14 cellular contexts compared by ENCODE assay signal in the genomic region with DNA sequence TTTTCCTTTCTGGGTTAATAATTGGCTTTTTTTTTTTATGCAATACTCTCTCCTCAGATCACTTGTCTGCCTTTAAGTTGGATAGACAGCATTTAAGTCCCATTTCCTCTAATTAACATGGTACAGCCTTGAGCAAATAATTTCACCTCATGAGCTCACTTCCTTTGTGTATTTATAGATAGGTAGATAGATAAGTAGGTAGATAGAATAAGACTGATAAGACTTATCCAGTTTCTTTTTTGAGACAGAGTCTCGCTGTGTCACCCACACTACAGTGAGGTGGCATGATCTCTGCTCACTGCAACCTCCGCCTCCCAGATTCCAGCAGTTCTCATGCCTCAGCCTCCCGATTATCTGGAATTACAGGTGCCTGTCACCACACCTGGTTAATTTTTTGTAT.
DNase-seq lines count a peak whose midpoint lies in the region; ATAC-seq and TF ChIP-seq lines count a peak whose summit lies in the region.
"Had no signal": no experiment of that assay in that cellular context is flagged by ENCODE, and none has a peak within 500 bp of the region (broad histone marks: within the 10 kb centered on the region; RNA-seq: fewer than 3 reads in every experiment).

No MANE protein-coding gene starts in this region.

- TF ChIP-seq CTCF in mucosa of descending colon (IDR thresholded peaks at IDR 0.05): no peak

- ATAC-seq in mucosa of descending colon: peak; percentile 52
- ATAC-seq in stimulated activated naive B cell treated with anti-CD40 and anti-IgM and Interleukin-4, amounts not matched to agents 10 μg/mL and 1 μg/mL and 100 μg/mL, for 72 hours (replicated peaks): no peak
- ATAC-seq: A549, GM23338 had no signal

- no peaks in the 10 kb centered on the region for H3K4me1 Mint-ChIP-seq in stimulated activated naive B cell treated with anti-CD40 and anti-IgM and Interleukin-4, amounts not matched to agents 10 μg/mL and 1 μg/mL and 100 μg/mL, for 72 hours
- H3K4me1 Mint-ChIP-seq: CD14-positive monocyte; CD4-positive, alpha-beta memory T cell; GM23338 had no signal

- H3K36me3 ChIP-seq in mucosa of descending colon (ENCODE audit: low read depth): no peaks in the 10 kb centered on the region
- H3K36me3 ChIP-seq: BLaER1 had no signal

- H3K4me3 Mint-ChIP-seq in stimulated activated naive B cell treated with anti-CD40 and anti-IgM and Interleukin-4, amounts not matched to agents 10 μg/mL and 1 μg/mL and 100 μg/mL, for 72 hours: no peak overlapping the region
- H3K4me3 Mint-ChIP-seq: CD14-positive monocyte; CD4-positive, alpha-beta memory T cell; GM23338 had no signal

- H3K9me3 Mint-ChIP-seq in stimulated activated naive B cell treated with anti-CD40 and anti-IgM and Interleukin-4, amounts not matched to agents 10 μg/mL and 1 μg/mL and 100 μg/mL, for 72 hours: peaks cover 0 to 3% of the 10 kb centered on the region in 2 donors

- no peaks in the 10 kb centered on the region for H3K4me1 ChIP-seq in mucosa of descending colon (ENCODE audit: low read depth)
- H3K4me1 ChIP-seq: A549 had no signal

- H3K9me3 ChIP-seq in mucosa of descending colon: no peaks in the 10 kb centered on the region
- H3K9me3 ChIP-seq: A549 had no signal

- no peak overlapping the region for H3K4me3 ChIP-seq in mucosa of descending colon
- H3K4me3 ChIP-seq: A549, BLaER1, GM23338 had no signal

- peaks cover 33 to 34% of the 10 kb centered on the region in 2 donors for H3K27me3 Mint-ChIP-seq in stimulated activated naive B cell treated with anti-CD40 and anti-IgM and Interleukin-4, amounts not matched to agents 10 μg/mL and 1 μg/mL and 100 μg/mL, for 72 hours

- no peak overlapping the region for H3K27ac Mint-ChIP-seq in stimulated activated naive B cell treated with anti-CD40 and anti-IgM and Interleukin-4, amounts not matched to agents 10 μg/mL and 1 μg/mL and 100 μg/mL, for 72 hours
- H3K27ac Mint-ChIP-seq: CD14-positive monocyte; CD4-positive, alpha-beta memory T cell; GM23338 had no signal

- H3K36me3 Mint-ChIP-seq in stimulated activated naive B cell treated with anti-CD40 and anti-IgM and Interleukin-4, amounts not matched to agents 10 μg/mL and 1 μg/mL and 100 μg/mL, for 72 hours: no peaks in the 10 kb centered on the region
- H3K36me3 Mint-ChIP-seq: CD14-positive monocyte; CD4-positive, alpha-beta memory T cell had no signal

- intact Hi-C loops in mucosa of descending colon (cut with DNase I, micrococcal nuclease): no loop called here

- peak; percentile 10 for DNase-seq in DMS153 treated with DMSO at 0.1 percent for 48 hours (lab: John Stamatoyannopoulos, UW; ENCODE audit: unreplicated experiment)
- DNase-seq in DMS153 (lab: John Stamatoyannopoulos, UW): no peak
- DNase-seq in DMS53 (lab: John Stamatoyannopoulos, UW): peak; percentile 7
- DNase-seq in NCI-H146 treated with DMSO at 0.1 percent for 48 hours (lab: John Stamatoyannopoulos, UW; ENCODE audit: unreplicated experiment): peak; percentile 49
- DNase-seq in mucosa of descending colon: no peak
- DNase-seq in stimulated activated CD4-positive, alpha-beta T cell treated with anti-CD3 and anti-CD28 coated beads, Interleukin-4, amount 100 ng/mL, for 1 hour: no peak
- DNase-seq in NOMO-1 treated with dmso at 0.1 percent for 144 hours (lab: John Stamatoyannopoulos, UW; ENCODE audit: unreplicated experiment): no peak
- no peak for DNase-seq in stimulated activated naive B cell treated with anti-CD40 and anti-IgM and Interleukin-4, amounts not matched to agents 10 μg/mL and 1 μg/mL and 100 μg/mL, for 72 hours
- DNase-seq: CD4-positive, alpha-beta memory T cell; HCEC 1CT had no signal

Comparison
In these comparisons a context has a peak if more than half of its experiments do, and no peak if none do; other contexts are left out.
1. DNase-seq: peak in DMS153 treated with DMSO at 0.1 percent for 48 hours (single experiment), DMS53 (single experiment) and NCI-H146 treated with DMSO at 0.1 percent for 48 hours (single experiment); none in DMS153 (single experiment), mucosa of descending colon (0 of 3), stimulated activated CD4-positive, alpha-beta T cell treated with anti-CD3 and anti-CD28 coated beads, Interleukin-4, amount 100 ng/mL, for 1 hour (single experiment), NOMO-1 treated with dmso at 0.1 percent for 144 hours (single experiment) and stimulated activated naive B cell treated with anti-CD40 and anti-IgM and Interleukin-4, amounts not matched to agents 10 μg/mL and 1 μg/mL and 100 μg/mL, for 72 hours (single experiment).